15 cellular contexts compared by ENCODE assay signal in the genomic region with DNA sequence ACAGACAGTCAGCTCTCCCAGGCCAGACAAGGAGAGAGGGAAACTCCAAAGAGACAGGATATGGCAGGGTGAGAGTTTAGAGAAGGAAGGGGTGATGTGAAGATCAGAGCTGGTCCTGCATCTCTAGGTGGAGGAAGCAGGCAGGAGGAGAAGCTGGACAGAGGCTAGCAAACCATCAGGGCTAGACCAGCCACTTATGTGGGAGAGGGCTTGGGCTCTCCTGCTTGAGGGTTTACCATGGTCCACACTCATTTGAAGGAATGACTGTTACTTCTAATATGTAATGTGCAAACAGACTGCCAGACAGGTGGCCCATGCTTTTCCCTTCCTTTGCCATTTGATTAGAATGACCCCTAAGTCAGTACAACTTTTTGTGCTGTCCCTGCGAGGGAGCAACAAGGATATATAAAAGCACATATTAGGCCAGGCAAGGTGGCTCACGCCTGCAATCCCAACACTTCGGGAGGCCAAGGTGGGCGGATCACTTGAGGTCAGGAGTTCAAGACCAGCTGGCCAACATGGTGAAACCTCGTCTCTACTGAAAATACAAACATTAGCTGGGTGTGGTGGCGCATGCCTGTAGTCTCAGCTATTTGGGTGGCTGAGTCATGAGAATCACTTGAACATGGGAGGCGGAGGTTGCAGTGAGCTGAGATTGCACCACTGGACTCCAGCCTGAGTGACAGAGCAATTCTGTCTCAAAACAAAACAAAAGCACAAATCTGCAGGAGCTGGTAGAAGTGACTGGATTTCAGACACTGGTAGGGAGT. TPM values are rescaled to one million over a fixed set of nuclear protein-coding genes. Genes with fewer than 3 reads are reported as not detected.
DNase-seq lines count a peak whose midpoint lies in the region; ATAC-seq and TF ChIP-seq lines count a peak whose summit lies in the region.
"Had no signal": no experiment of that assay in that cellular context is flagged by ENCODE, and none has a peak within 500 bp of the region (broad histone marks: within the 10 kb centered on the region; RNA-seq: fewer than 3 reads in every experiment).

No MANE protein-coding gene starts in this region.

- H4K91ac ChIP-seq in H9 (ENCODE audit: insufficient read length, low read depth, low read length) = no peak overlapping the region

- CTCF ChIA-PET in activated CD4-positive, alpha-beta memory T cell treated with anti-CD3 and anti-CD28 coated beads for 36 hours (lab: Charles Lee) = no interaction called here

- no peak overlapping the region for H2BK5ac ChIP-seq in H9 (ENCODE audit: insufficient read length, low read length)

- TF ChIP-seq CTCF in H9 (conservative IDR thresholded peaks at IDR 0.05) = no peak
- TF ChIP-seq CTCF in GM13977 (IDR thresholded peaks at IDR 0.05; ENCODE audit: extremely low read depth, insufficient read depth, missing control alignments) = no peak

- no peak overlapping the region for H2BK20ac ChIP-seq in H9 (ENCODE audit: low read depth, low read length, poor library complexity, severe bottlenecking)

- H3T11ph ChIP-seq in H9 (ENCODE audit: low read length) = no peak overlapping the region

- H3K27me3 Mint-ChIP-seq in H9 (ENCODE audit: low read depth) = no peaks in the 10 kb centered on the region
- peaks cover 1% of the 10 kb centered on the region for H3K27me3 Mint-ChIP-seq in activated CD4-positive, alpha-beta memory T cell treated with anti-CD3 and anti-CD28 coated beads for 36 hours
- H3K27me3 Mint-ChIP-seq: activated naive CD8-positive, alpha-beta T cell treated with anti-CD3 and anti-CD28 coated beads, Interleukin-2, amount 10 ng/mL, durations not matched to agents 7 days and 5 days had no signal

- H2BK15ac ChIP-seq in H9 (ENCODE audit: low read depth, low read length) = no peak overlapping the region

- no peak overlapping the region for H3K4me2 ChIP-seq in H9 (ENCODE audit: insufficient read depth, insufficient read length, low read length)

- H4K5ac ChIP-seq in H9 (ENCODE audit: insufficient read length, low read depth, low read length) = no peak overlapping the region

- WGBS in H9 (ENCODE audit: extremely low coverage, insufficient read length, low lambda C conversion rate) = no CpG with 5 or more reads among the region's 7 CpGs

- POLR2A ChIA-PET in activated CD4-positive, alpha-beta memory T cell treated with anti-CD3 and anti-CD28 coated beads for 36 hours (lab: Charles Lee) = no interaction called here

- no peak overlapping the region for H3K4me3 Mint-ChIP-seq in H9
- H3K4me3 Mint-ChIP-seq in activated CD4-positive, alpha-beta memory T cell treated with anti-CD3 and anti-CD28 coated beads for 36 hours = no peak overlapping the region
- H3K4me3 Mint-ChIP-seq: activated naive CD8-positive, alpha-beta T cell treated with anti-CD3 and anti-CD28 coated beads, Interleukin-2, amount 10 ng/mL, durations not matched to agents 7 days and 5 days; nephron had no signal

- no peaks in the 10 kb centered on the region for H3K79me1 ChIP-seq in H9 (ENCODE audit: insufficient read depth, low read depth, low read length, poor library complexity, severe bottlenecking)

- in situ Hi-C loops in GM13977 (cut with MboI; ENCODE audit: low pct_unique_long_range_greater_than_20kb, low sequenced_read_pairs, unreplicated experiment) = no loop called here

- H3K14ac ChIP-seq in H9 (ENCODE audit: insufficient read depth, low read length) = no peak overlapping the region

- H3K79me2 ChIP-seq in H9 (ENCODE audit: insufficient read depth, low read length) = no peaks in the 10 kb centered on the region

- no peak overlapping the region for H3K9ac ChIP-seq in H9 (ENCODE audit: extremely low read depth, insufficient read length, low read length)

- H3K36me3 Mint-ChIP-seq in H9 (ENCODE audit: insufficient read depth in 1 of 3, low read depth in 3 of 3) = peaks cover under 1 to 22% (median 2%) of the 10 kb centered on the region in 3 experiments; a peak in 4 of 7 replicates
- peaks cover 1% of the 10 kb centered on the region for H3K36me3 Mint-ChIP-seq in activated CD4-positive, alpha-beta memory T cell treated with anti-CD3 and anti-CD28 coated beads for 36 hours

- H3K18ac ChIP-seq in H9 (ENCODE audit: insufficient read length, low read depth, low read length) = no peak overlapping the region

- H3K23ac ChIP-seq in H9 (ENCODE audit: insufficient read length, low read depth, low read length) = no peak overlapping the region

- no peaks in the 10 kb centered on the region for H4K20me1 ChIP-seq in H9 (ENCODE audit: control insufficient read depth, insufficient read depth, insufficient read length)

- H3K4me1 ChIP-seq in H9 (ENCODE audit: insufficient read depth, low read length) = peaks cover 11% of the 10 kb centered on the region; the same call in 1 of the 2 replicates

- H2AFZ ChIP-seq in H9 (ENCODE audit: low read length) = no peak overlapping the region

- no peaks in the 10 kb centered on the region for H3K9me3 Mint-ChIP-seq in H9
- no peaks in the 10 kb centered on the region for H3K9me3 Mint-ChIP-seq in activated CD4-positive, alpha-beta memory T cell treated with anti-CD3 and anti-CD28 coated beads for 36 hours
- H3K9me3 Mint-ChIP-seq: nephron had no signal

- DNase-seq in H9 (peak; percentile 12), amniotic epithelial cell (ENCODE audit: low read depth) (peak; percentile 85), fibroblast of the conjunctiva (ENCODE audit: low read depth) (peak; percentile 68), GM13977 (ENCODE audit: low spot score) (no peak)
- DNase-seq in activated CD4-positive, alpha-beta memory T cell treated with anti-CD3 and anti-CD28 coated beads for 36 hours = no peak
- no peak for DNase-seq in activated naive CD4-positive, alpha-beta T cell treated with Interleukin-2 at 50 U/mL for 16 hours
- DNase-seq: activated CD4-positive, alpha-beta T cell treated with anti-CD3 and anti-CD28 coated beads, Interleukin-2, amount 50 U/mL, for 1 hour; activated naive CD8-positive, alpha-beta T cell treated with anti-CD3 and anti-CD28 coated beads, Interleukin-2, amount 10 ng/mL, durations not matched to agents 7 days and 5 days; DND-41; NCI-H1048; NK-92 treated with Interleukin-12 subunit alpha and Interleukin-12 subunit beta, amount 100 ng/mL, for 24 hours had no signal

- no peaks in the 10 kb centered on the region for H3K23me2 ChIP-seq in H9 (ENCODE audit: insufficient read length, low read depth, low read length, poor library complexity, severe bottlenecking)

- H3K56ac ChIP-seq in H9 (ENCODE audit: insufficient read length, low read depth, low read length) = no peak overlapping the region

- no peaks in the 10 kb centered on the region for H3K27me3 ChIP-seq in H9 (ENCODE audit: insufficient read depth, low read length)

- no peak overlapping the region for H2AK5ac ChIP-seq in H9 (ENCODE audit: insufficient read length, low read length)

- no peak for ATAC-seq in HG02623 (IDR thresholded peaks at IDR 0.05; ENCODE audit: unreplicated experiment)

- intact Hi-C loops in activated CD4-positive, alpha-beta memory T cell treated with anti-CD3 and anti-CD28 coated beads for 36 hours (cut with micrococcal nuclease) = no loop called here

- no peak overlapping the region for H3K27ac ChIP-seq in H9 (ENCODE audit: insufficient read length, low read depth, low read length)
- peak overlapping the region; percentile 72 for H3K27ac ChIP-seq in temporal lobe (ENCODE audit: low read depth, low read length)
- H3K27ac ChIP-seq: HL-60 had no signal

- no peak overlapping the region for H4K8ac ChIP-seq in H9 (replicated peaks; ENCODE audit: insufficient read length, low read depth, low read length)

- H2BK120ac ChIP-seq in H9 (ENCODE audit: low read depth, low read length, poor library complexity, severe bottlenecking) = no peak overlapping the region

- H3K4me1 Mint-ChIP-seq in H9 = peaks cover 15 to 17% of the 10 kb centered on the region in 2 experiments
- no peaks in the 10 kb centered on the region for H3K4me1 Mint-ChIP-seq in activated CD4-positive, alpha-beta memory T cell treated with anti-CD3 and anti-CD28 coated beads for 36 hours (ENCODE audit: low read depth)
- H3K4me1 Mint-ChIP-seq: activated naive CD8-positive, alpha-beta T cell treated with anti-CD3 and anti-CD28 coated beads, Interleukin-2, amount 10 ng/mL, durations not matched to agents 7 days and 5 days had no signal

- H3K9me3 ChIP-seq in H9 (ENCODE audit: control insufficient read depth, low read depth, low read length) = no peaks in the 10 kb centered on the region

- no peak overlapping the region for H3K4ac ChIP-seq in H9 (ENCODE audit: low read depth, low read length)

- H2BK12ac ChIP-seq in H9 (ENCODE audit: insufficient read length, low read depth, low read length) = no peak overlapping the region

- no peak overlapping the region for H3K27ac Mint-ChIP-seq in H9
- no peak overlapping the region for H3K27ac Mint-ChIP-seq in activated CD4-positive, alpha-beta memory T cell treated with anti-CD3 and anti-CD28 coated beads for 36 hours
- H3K27ac Mint-ChIP-seq: activated naive CD8-positive, alpha-beta T cell treated with anti-CD3 and anti-CD28 coated beads, Interleukin-2, amount 10 ng/mL, durations not matched to agents 7 days and 5 days; nephron had no signal

RNA-seq across cellular contexts. Expression of a gene that starts 41.0 kb away (rescaled TPM):
- total RNA-seq in H9 (2021) = 145 and 148 TPM in 2 replicates
- total RNA-seq in temporal lobe = 16.5 TPM
- 100 to 1,000 TPM; 151 to 162 TPM for total RNA-seq in activated CD4-positive, alpha-beta memory T cell treated with anti-CD3 and anti-CD28 coated beads for 36 hours

RNA-seq across cellular contexts. Expression of a gene that starts 47.0 kb away (rescaled TPM):
- total RNA-seq in H9 (2021) = 61.1 and 61.9 TPM in 2 replicates
- 24.8 TPM for total RNA-seq in temporal lobe
- 10 to 100 TPM; 19.0 to 19.4 TPM for total RNA-seq in activated CD4-positive, alpha-beta memory T cell treated with anti-CD3 and anti-CD28 coated beads for 36 hours

Comparison
In these comparisons a context has a peak if more than half of its experiments do, and no peak if none do; other contexts are left out.
1. DNase-seq: peak in H9 (single experiment), amniotic epithelial cell (single experiment) and fibroblast of the conjunctiva (single experiment); none in GM13977 (single experiment), activated CD4-positive, alpha-beta memory T cell treated with anti-CD3 and anti-CD28 coated beads for 36 hours (single experiment) and activated naive CD4-positive, alpha-beta T cell treated with Interleukin-2 at 50 U/mL for 16 hours (single experiment).